8 cellular contexts compared by ENCODE assay signal in genomic region chr1:55212349-55213028, GRCh38. TPM values are rescaled to one million over a fixed set of nuclear protein-coding genes. Genes with fewer than 3 reads are reported as not detected.
DNase-seq lines count a peak whose midpoint lies in the region; ATAC-seq and TF ChIP-seq lines count a peak whose summit lies in the region.

No MANE protein-coding gene starts in this region.

- H3K79me2 ChIP-seq in OCI-LY7 (ENCODE audit: insufficient read depth, low read depth, low read length), result peaks cover 73% of the 10 kb centered on the region

- peak overlapping the region; percentile 10; the same call in 1 of the 2 replicates for H3K4me3 ChIP-seq in H7 (ENCODE audit: insufficient read depth, low read depth, low read length)
- peak overlapping the region; percentile 94 for H3K4me3 ChIP-seq in OCI-LY7 (ENCODE audit: low read depth, low read length, poor library complexity, severe bottlenecking)
- H3K4me3 ChIP-seq in endodermal cell (ENCODE audit: low read length), result peak overlapping the region; percentile 95

- CTCF ChIA-PET in OCI-LY7 (lab: Charles Lee; ENCODE audit: unreplicated experiment) (interaction anchor here (0.8 to 1.0 kb wide), 2 partner anchors 8 to 18 kb away, joined by 3 read pairs; no protein-coding TSS in a partner anchor), RWPE1 (lab: Yijun Ruan, JAX) (interaction anchor here (0.8 kb wide), 1 partner anchor 17 kb away, joined by 3 read pairs; no protein-coding TSS in a partner anchor)

- H3K27ac ChIP-seq in OCI-LY7 (ENCODE audit: low read depth, low read length, poor library complexity, severe bottlenecking) (peak overlapping the region; percentile 68), endodermal cell (ENCODE audit: low read depth, low read length) (no peak overlapping the region), RWPE1 (no peak overlapping the region)

- TF ChIP-seq CTCF in OCI-LY7 (conservative IDR thresholded peaks at IDR 0.05; ENCODE audit: low read length) (no peak), endodermal cell (conservative IDR thresholded peaks at IDR 0.05) (no peak), RWPE1 (conservative IDR thresholded peaks at IDR 0.05; ENCODE audit: low read depth) (no peak)

- H3K4me3 Mint-ChIP-seq in endodermal cell, result peak overlapping the region; percentile 98

- no TSS peak for BruUV-seq in OCI-LY7 (replicated peaks; lab: Mats Ljungman, UMichigan)

- H3K27me3 ChIP-seq in H7 (ENCODE audit: control insufficient read depth, insufficient read depth, low read length), result no peaks in the 10 kb centered on the region; the same call in none of the 2 replicates
- no peaks in the 10 kb centered on the region for H3K27me3 ChIP-seq in endodermal cell (ENCODE audit: control insufficient read depth, insufficient read depth, low read length, poor library complexity, severe bottlenecking)

- H4K20me1 ChIP-seq in OCI-LY7 (ENCODE audit: insufficient read depth, low read length), result peaks cover 4% of the 10 kb centered on the region

- H3K4me1 Mint-ChIP-seq in endodermal cell, result peaks cover 61% of the 10 kb centered on the region

- ATAC-seq in GM21515 (IDR thresholded peaks at IDR 0.05; ENCODE audit: unreplicated experiment) (no peak), GM21737 (IDR thresholded peaks at IDR 0.05; ENCODE audit: unreplicated experiment) (no peak)

- intact Hi-C loops in OCI-LY7 (cut with micrococcal nuclease; ENCODE audit: unreplicated experiment), result loop anchor here (1.0 kb wide), 1 partner anchor 65 kb away; no protein-coding TSS in a partner anchor

- no peak overlapping the region for H3K27ac Mint-ChIP-seq in endodermal cell

- peaks cover 5% of the 10 kb centered on the region for H3K36me3 Mint-ChIP-seq in endodermal cell (ENCODE audit: low read depth)

- H3K9me3 ChIP-seq in OCI-LY7 (ENCODE audit: low read length), result no peaks in the 10 kb centered on the region
- no peaks in the 10 kb centered on the region for H3K9me3 ChIP-seq in endodermal cell (ENCODE audit: control insufficient read depth, low read length)

- no peak overlapping the region for H3K9ac ChIP-seq in endodermal cell (ENCODE audit: extremely low read depth, low read length, poor library complexity, severe bottlenecking)

- no peak overlapping the region; the same call in 1 of the 2 replicates for H2AFZ ChIP-seq in OCI-LY7 (ENCODE audit: low read length)

- no peak for DNase-seq in H7
- peak; percentile 29 for DNase-seq in OCI-LY7 (ENCODE audit: low spot score)
- no peak for DNase-seq in endodermal cell
- DNase-seq in renal cortical epithelial cell (ENCODE audit: low read depth), result peak; percentile 15
- DNase-seq in foreskin melanocyte, result no peak
- no peak for DNase-seq in RWPE1 (ENCODE audit: low spot score)

- 68 to 69% methylated on average over 7 to 10 of the region's 10 CpGs for whole genome bisulfite sequencing in endodermal cell (ENCODE audit: insufficient coverage in 1 of 2, insufficient read length in 1 of 2), 2 experiments

- H3K36me3 ChIP-seq in H7 (replicated peaks; ENCODE audit: control insufficient read depth, insufficient read depth, low read length) (no peaks in the 10 kb centered on the region), OCI-LY7 (ENCODE audit: insufficient read depth, low read length) (peaks cover 4% of the 10 kb centered on the region; the same call in 1 of the 2 replicates), endodermal cell (ENCODE audit: control insufficient read depth, insufficient read depth, low read length) (peaks cover 3% of the 10 kb centered on the region)

- peaks cover 59% of the 10 kb centered on the region for H3K4me1 ChIP-seq in OCI-LY7 (ENCODE audit: insufficient read depth, low read length, poor library complexity, severe bottlenecking)
- H3K4me1 ChIP-seq in endodermal cell (ENCODE audit: control insufficient read depth, insufficient read depth, low read length), result peaks cover 18% of the 10 kb centered on the region

- no peaks in the 10 kb centered on the region for H3K27me3 Mint-ChIP-seq in endodermal cell (ENCODE audit: insufficient read depth)

- POLR2A ChIA-PET in OCI-LY7 (lab: Charles Lee), result interaction anchor here (0.8 to 1.5 kb wide), 5 partner anchors 12 to 72 kb away, joined by 3 to 6 read pairs (median 3); no protein-coding TSS in a partner anchor
- POLR2A ChIA-PET in RWPE1 (lab: Yijun Ruan, JAX; ENCODE audit: low non-redundant PET), result no interaction called here

- peak overlapping the region; percentile 99 for H3K4me2 ChIP-seq in OCI-LY7 (ENCODE audit: low read length)

- H3K9me3 Mint-ChIP-seq in endodermal cell, result no peaks in the 10 kb centered on the region

- no peaks in the 10 kb centered on the region for H3K9me2 ChIP-seq in OCI-LY7 (ENCODE audit: insufficient read depth, low read length)

RNA-seq across cellular contexts. Expression of gene USP24, which starts 2.7 kb away (rescaled TPM):
- total RNA-seq in H7 (2014; rRNA removed; shearing (Covaris generic)), result 32.9 and 50.5 TPM in 2 replicates
- 35.1 and 42.5 TPM in 2 replicates for total RNA-seq in OCI-LY7 (2014; rRNA removed; shearing (Covaris generic))
- 46.3 and 49.1 TPM in 2 replicates for total RNA-seq in OCI-LY7 (2022)
- 10 to 100 TPM; 68.2 to 71.5 TPM for total RNA-seq in endodermal cell
- 24.7 TPM for polyA plus RNA-seq in endodermal cell (2013, experiment 1 of 2)
- 24.5 TPM for polyA plus RNA-seq in endodermal cell (2013, experiment 2 of 2)
- 44.8 and 79.9 TPM in 2 replicates for total RNA-seq in renal cortical epithelial cell

Comparison
In these comparisons a context has a peak if more than half of its experiments do, and no peak if none do; other contexts are left out.
1. DNase-seq: peak in OCI-LY7 (single experiment) and renal cortical epithelial cell (single experiment); none in H7 (single experiment), endodermal cell (single experiment), foreskin melanocyte (single experiment) and RWPE1 (single experiment).
2. H3K4me3 ChIP-seq: peak in every context shown above with its lines; median percentile 95 in endodermal cell; 94 in OCI-LY7; 10 in H7.